ENCODE assay signal across 17 cellular contexts in genomic region chr20:60803335-60804070, GRCh38.
A peak's percentile ranks its signal among the peaks of the same experiment; 100 is the strongest.
DNase-seq lines count a peak whose midpoint lies in the region; ATAC-seq, FAIRE-seq and TF ChIP-seq lines count a peak whose summit lies in the region.
"Had no signal": no experiment of that assay in that cellular context is flagged by ENCODE, and none has a peak within 500 bp of the region (broad histone marks: within the 10 kb centered on the region; RNA-seq: fewer than 3 reads in every experiment).

No MANE protein-coding gene starts in this region.

- TF ChIP-seq POLR2A in upper lobe of left lung (IDR thresholded peaks at IDR 0.05), result no peak

- no peak for TF ChIP-seq EP300 in upper lobe of left lung (IDR thresholded peaks at IDR 0.05)

- DNase-seq in Right ventricle myocardium superior, result no peak
- DNase-seq in cardiac septum (ENCODE audit: low spot score), result no peak
- DNase-seq in HTR-8/SVneo (ENCODE audit: insufficient read length, low spot score), result no peak
- DNase-seq in lower lobe of right lung, result no peak
- DNase-seq in upper lobe of left lung, result no peak
- no peak for DNase-seq in progenitor cell of endocrine pancreas (ENCODE audit: low spot score, unreplicated experiment)
- DNase-seq in epidermal melanocyte (ENCODE audit: insufficient read length, low spot score), result no peak
- DNase-seq: 8988T; C1 segment of cervical spinal cord; CD4-positive, alpha-beta T cell; DMS79; GF-D8; HFFc6 had no signal

- peak; percentile 71 for ATAC-seq in Right ventricle myocardium superior (ENCODE audit: poor library complexity)
- peak; percentile 29 to 58 for ATAC-seq in lower lobe of right lung
- ATAC-seq in upper lobe of left lung (ENCODE audit: low FRiP score in 2 of 2), result peak; percentile 19 to 31
- ATAC-seq in HG02678 (IDR thresholded peaks at IDR 0.05; ENCODE audit: unreplicated experiment), result no peak
- ATAC-seq: HCT116 had no signal

- no peak overlapping the region for H3K27ac Mint-ChIP-seq in progenitor cell of endocrine pancreas
- H3K27ac Mint-ChIP-seq: CD4-positive, alpha-beta T cell; GM23338; HFFc6 had no signal

- no peak overlapping the region for H3K4me3 Mint-ChIP-seq in progenitor cell of endocrine pancreas (ENCODE audit: low read depth)
- H3K4me3 Mint-ChIP-seq: CD4-positive, alpha-beta T cell; GM23338; HFFc6 had no signal

- H3K27me3 Mint-ChIP-seq in progenitor cell of endocrine pancreas, result peaks cover 7% of the 10 kb centered on the region

- H3K4me3 ChIP-seq in lower lobe of right lung (no peak overlapping the region), upper lobe of left lung (no peak overlapping the region)
- H3K4me3 ChIP-seq: GM23338 had no signal

- H3K9me3 Mint-ChIP-seq in progenitor cell of endocrine pancreas (ENCODE audit: low read depth), result peaks cover 3% of the 10 kb centered on the region

- TF ChIP-seq CTCF in lower lobe of right lung (IDR thresholded peaks at IDR 0.05) (no peak), upper lobe of left lung (IDR thresholded peaks at IDR 0.05) (no peak), progenitor cell of endocrine pancreas (IDR thresholded peaks at IDR 0.05; ENCODE audit: unreplicated experiment) (no peak)

- no peaks in the 10 kb centered on the region for H3K36me3 ChIP-seq in lower lobe of right lung
- H3K36me3 ChIP-seq in upper lobe of left lung, result no peaks in the 10 kb centered on the region

- H3K9me3 ChIP-seq in lower lobe of right lung (peaks cover 8% of the 10 kb centered on the region), upper lobe of left lung (peaks cover 0 to 6% (median 3%) of the 10 kb centered on the region in 4 donors)

- intact Hi-C loops in Right ventricle myocardium superior (cut with DNase I) (no loop called here), cardiac septum (cut with DNase I) (no loop called here), lower lobe of right lung (cut with DNase I) (no loop called here)

- peak; percentile 33 for FAIRE-seq in HTR-8/SVneo (lab: Jason Lieb, UNC)
- FAIRE-seq: D721Med had no signal

- H3K4me1 ChIP-seq in lower lobe of right lung, result no peaks in the 10 kb centered on the region
- no peaks in the 10 kb centered on the region for H3K4me1 ChIP-seq in upper lobe of left lung

- H3K27me3 ChIP-seq in lower lobe of right lung (ENCODE audit: low read depth), result no peaks in the 10 kb centered on the region
- H3K27me3 ChIP-seq in upper lobe of left lung, result no peaks in the 10 kb centered on the region

- peaks cover 3% of the 10 kb centered on the region for H3K4me1 Mint-ChIP-seq in progenitor cell of endocrine pancreas (ENCODE audit: low read depth)

- H3K36me3 Mint-ChIP-seq in progenitor cell of endocrine pancreas (ENCODE audit: insufficient read depth), result no peaks in the 10 kb centered on the region

- no peak overlapping the region for H3K27ac ChIP-seq in lower lobe of right lung
- no peak overlapping the region for H3K27ac ChIP-seq in upper lobe of left lung

- WGBS in upper lobe of left lung, 2 donors, result 70 to 73% methylated on average over 7 of the region's 7 CpGs
